In the genomic region with DNA sequence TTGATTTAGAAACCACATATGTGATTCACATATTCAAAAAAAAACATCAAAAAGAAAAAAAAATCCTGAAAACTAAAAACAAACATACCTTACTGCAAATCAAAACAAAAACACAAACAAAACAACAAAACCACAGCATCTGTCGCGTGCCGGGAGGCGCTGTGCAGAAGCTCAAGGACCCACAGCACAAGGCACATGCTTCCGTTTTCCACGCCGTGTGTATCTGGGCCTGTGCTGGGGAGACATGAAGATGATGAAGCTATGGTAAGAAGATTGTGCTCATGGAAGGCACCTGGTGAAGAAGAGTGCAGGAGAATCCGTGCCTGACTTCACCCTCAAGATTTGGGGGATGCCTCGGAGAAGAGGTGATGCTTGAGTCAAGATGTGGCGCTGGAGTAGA, we compare ENCODE assay signal across 9 cellular contexts.
"Had no signal": no experiment of that assay in that cellular context is flagged by ENCODE, and none has a peak within 500 bp of the region (broad histone marks: within the 10 kb centered on the region; RNA-seq: fewer than 3 reads in every experiment).

No MANE protein-coding gene starts in this region.

- H3K27ac ChIP-seq: GM23248 had no signal

- DNase-seq: GM23248, GOT3, H7, H9, HCEC 1CT, HFFc6 had no signal

- H3K9me3 ChIP-seq: HAP-1 had no signal

- ATAC-seq: GM23338, HCT116 had no signal

- H3K4me1 ChIP-seq: HAP-1 had no signal

- H3K36me3 ChIP-seq: HAP-1 had no signal

- H3K4me3 ChIP-seq: GM23248, GM23338, HAP-1 had no signal
